Comparison of ENCODE assay signal across 8 cellular contexts in the genomic region with DNA sequence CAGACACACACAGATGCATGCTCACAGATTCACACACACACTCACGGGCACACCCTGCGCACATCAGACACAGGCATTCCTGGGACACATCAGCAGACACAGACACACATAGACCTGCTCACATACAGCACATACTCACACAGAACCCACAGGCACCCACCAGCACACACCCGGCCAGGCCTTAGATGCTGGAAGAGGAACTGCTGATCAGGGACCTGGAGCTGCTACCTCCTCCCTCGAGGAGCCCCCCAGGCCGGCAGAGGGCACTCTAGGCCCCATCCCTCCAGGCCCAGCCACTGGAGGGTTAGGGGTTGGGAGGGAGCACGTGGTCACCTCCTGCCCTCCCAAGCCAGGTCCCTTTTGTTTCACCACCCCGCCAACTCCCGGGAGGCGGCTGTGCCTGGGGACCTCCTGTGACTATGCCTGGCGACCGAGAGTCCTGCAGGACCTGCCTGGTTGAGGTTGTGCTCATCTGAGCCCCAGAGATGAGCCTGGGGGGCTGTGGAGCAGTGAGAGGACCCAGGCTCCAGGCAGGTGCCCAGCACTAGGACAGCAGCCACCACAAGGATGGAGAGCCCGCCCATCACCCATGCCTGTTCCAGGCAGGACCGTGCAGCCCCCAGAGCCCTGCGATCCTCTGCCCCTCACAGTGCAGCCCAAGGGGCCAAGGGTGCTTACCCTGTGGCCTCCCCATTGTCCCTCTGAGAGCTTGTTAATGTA. TPM values are rescaled to one million over a fixed set of nuclear protein-coding genes. Genes with fewer than 3 reads are reported as not detected.
DNase-seq lines count a peak whose midpoint lies in the region; ATAC-seq and TF ChIP-seq lines count a peak whose summit lies in the region.

No MANE protein-coding gene starts in this region.

- H3K4me1 Mint-ChIP-seq in MCF 10A (ENCODE audit: insufficient read depth, unreplicated experiment), result peaks cover 3% of the 10 kb centered on the region

- no peaks in the 10 kb centered on the region for H3K9me3 Mint-ChIP-seq in MCF 10A (ENCODE audit: unreplicated experiment)

- no peaks in the 10 kb centered on the region for H3K4me1 ChIP-seq in breast epithelium
- H3K4me1 ChIP-seq in Panc1 (ENCODE audit: control insufficient read depth, insufficient read depth, low read length), result no peaks in the 10 kb centered on the region

- ATAC-seq in HG03280 (IDR thresholded peaks at IDR 0.05; ENCODE audit: unreplicated experiment), result peak; percentile 49
- peak; percentile 89 for ATAC-seq in Panc1
- no peak for ATAC-seq in HG02884 (IDR thresholded peaks at IDR 0.05; ENCODE audit: unreplicated experiment)

- POLR2A ChIA-PET in MCF 10A (lab: Yijun Ruan, JAX) (interaction anchor here (0.9 to 1.6 kb wide), 2 partner anchors 20 to 27 kb away, joined by 4 read pairs; no protein-coding TSS in a partner anchor), Panc1 (lab: Charles Lee) (no interaction called here)

- H3K27me3 Mint-ChIP-seq in MCF 10A (ENCODE audit: insufficient read depth, unreplicated experiment), result no peaks in the 10 kb centered on the region

- H3K27me3 ChIP-seq in breast epithelium (no peaks in the 10 kb centered on the region), Panc1 (ENCODE audit: control insufficient read depth, insufficient read depth, low read length) (no peaks in the 10 kb centered on the region)

- no peak overlapping the region for H3K4me3 Mint-ChIP-seq in MCF 10A (ENCODE audit: unreplicated experiment)

- H3K27ac ChIP-seq in breast epithelium, result no peak overlapping the region
- peak overlapping the region; percentile 59; the same call in 1 of the 2 replicates for H3K27ac ChIP-seq in Panc1 (ENCODE audit: low read length)

- intact Hi-C loops in MCF 10A (cut with micrococcal nuclease), result no loop called here
- intact Hi-C loops in breast epithelium (cut with DNase I; ENCODE audit: low total_unique reads), result no loop called here
- intact Hi-C loops in Panc1 (cut with micrococcal nuclease; ENCODE audit: unreplicated experiment), result no loop called here
- intact Hi-C loops in posterior vena cava (cut with DNase I), result no loop called here

- peak; percentile 71 for DNase-seq in MCF 10A (ENCODE audit: unreplicated experiment)
- no peak for DNase-seq in breast epithelium (ENCODE audit: low spot score in 2 of 2)
- DNase-seq in Panc1 (ENCODE audit: low read depth, low spot score), result no peak
- peak; percentile 35 to 41 for DNase-seq in activated T-helper 1 cell treated with anti-CD3 and anti-CD28 coated beads, Interleukin-2, amount 50 U/mL, for 16 hours (ENCODE audit: low read depth in 1 of 2, low spot score in 1 of 2)
- peak; percentile 91 for DNase-seq in globus pallidus (ENCODE audit: low spot score)
- peak; percentile 86 for DNase-seq in posterior vena cava (ENCODE audit: low spot score)

- H3K4me3 ChIP-seq in breast epithelium, result no peak overlapping the region
- H3K4me3 ChIP-seq in Panc1 (ENCODE audit: low read depth in 2 of 2, low read length in 2 of 2), result no peak overlapping the region

- CTCF ChIA-PET in MCF 10A (lab: Yijun Ruan, JAX), result interaction anchor here (0.6 to 2.3 kb wide), 3 partner anchors 8 to 27 kb away, joined by 3 to 10 read pairs (median 3); no protein-coding TSS in a partner anchor
- CTCF ChIA-PET in Panc1 (lab: Charles Lee), result interaction anchor here (1.0 to 1.4 kb wide), 3 partner anchors 10 to 28 kb away, joined by 3 to 4 read pairs (median 3); no protein-coding TSS in a partner anchor

- no peak overlapping the region for H3K27ac Mint-ChIP-seq in MCF 10A (ENCODE audit: low read depth, unreplicated experiment)

- H3K9me3 ChIP-seq in breast epithelium (no peaks in the 10 kb centered on the region), Panc1 (ENCODE audit: control insufficient read depth, insufficient read depth, low read depth, low read length) (no peaks in the 10 kb centered on the region)

- H3K36me3 ChIP-seq in breast epithelium, result no peaks in the 10 kb centered on the region
- H3K36me3 ChIP-seq in Panc1 (ENCODE audit: control insufficient read depth, insufficient read depth, low read length), result no peaks in the 10 kb centered on the region

- TF ChIP-seq POLR2A in breast epithelium (IDR thresholded peaks at IDR 0.05), result no peak

- peaks cover 6% of the 10 kb centered on the region for H3K36me3 Mint-ChIP-seq in MCF 10A (ENCODE audit: insufficient read depth, unreplicated experiment)

- in situ Hi-C loops in Panc1 (cut with HindIII; ENCODE audit: low pct_unique_long_range_greater_than_20kb, low sequenced_read_pairs), result no loop called here

- no peak for TF ChIP-seq CTCF in MCF 10A (IDR thresholded peaks at IDR 0.05; ENCODE audit: unreplicated experiment)
- peak in 1 of 3 donors; percentile 37 for TF ChIP-seq CTCF in breast epithelium (IDR thresholded peaks at IDR 0.05)
- TF ChIP-seq CTCF in Panc1 (IDR thresholded peaks at IDR 0.05), result peak; percentile 92

- BruUV-seq in MCF 10A (replicated peaks; lab: Mats Ljungman, UMichigan), result no TSS peak
- no TSS peak for BruUV-seq in Panc1 (replicated peaks; lab: Mats Ljungman, UMichigan)

RNA-seq across cellular contexts. Expression of a gene that starts 21.0 kb away (rescaled TPM):
- total RNA-seq in MCF 10A (2022) (501 and 713 TPM in 2 replicates), breast epithelium (1,000 to 10,000 TPM in 1 of 3 donors, 100 to 1,000 TPM in 2; 678 to 1,077 (median 956) TPM), Panc1 (2021; ENCODE audit: unreplicated experiment) (1,390 TPM), posterior vena cava (100 to 1,000 TPM; 772 to 863 TPM)
- 1,958 TPM for polyA plus RNA-seq in Panc1 (2012; ENCODE audit: insufficient read length)

Comparison
In these comparisons a context has a peak if more than half of its experiments do, and no peak if none do; other contexts are left out.
1. DNase-seq: peak in MCF 10A (single experiment), activated T-helper 1 cell treated with anti-CD3 and anti-CD28 coated beads, Interleukin-2, amount 50 U/mL, for 16 hours (2 of 2), globus pallidus (single experiment) and posterior vena cava (single experiment); none in breast epithelium (0 of 2) and Panc1 (single experiment).